In genomic region chr22:32140688-32141087, GRCh38 we compare ENCODE assay signal across 11 cellular contexts. TPM values are rescaled to one million over a fixed set of nuclear protein-coding genes. Genes with fewer than 3 reads are reported as not detected.
DNase-seq lines count a peak whose midpoint lies in the region; ATAC-seq and TF ChIP-seq lines count a peak whose summit lies in the region.
"Not testable (repeated sequence)": the region's sequence is repeated elsewhere in the genome, so short reads cannot be mapped to it uniquely, and the experiment has no call there.
"Had no signal": no experiment of that assay in that cellular context is flagged by ENCODE, and none has a peak within 500 bp of the region (broad histone marks: within the 10 kb centered on the region; RNA-seq: fewer than 3 reads in every experiment).

No MANE protein-coding gene starts in this region.

- H2AFZ ChIP-seq in OCI-LY7 (ENCODE audit: low read length); hepatocyte: not testable (repeated sequence)

- H3K27ac ChIP-seq in AG04450 (ENCODE audit: low read depth, low read length); OCI-LY7 (ENCODE audit: low read depth, low read length, poor library complexity, severe bottlenecking); hepatocyte; neutrophil: not testable (repeated sequence)

- WGBS in hepatocyte (ENCODE audit: low lambda C conversion rate, missing lambda C conversion rate) = 53% methylated on average over 6 of the region's 6 CpGs

- peak; percentile 18; the same call in 1 of the 2 replicates for TF ChIP-seq CTCF in AG04450 (IDR thresholded peaks at IDR 0.05; ENCODE audit: low read depth, low read length)
- peak; percentile 30 for TF ChIP-seq CTCF in GM12865 (IDR thresholded peaks at IDR 0.05; ENCODE audit: insufficient read depth, low read depth, low read length, missing control alignments)
- peak; percentile 41; the same call in 1 of the 2 replicates for TF ChIP-seq CTCF in LNCAP (IDR thresholded peaks at IDR 0.05)
- TF ChIP-seq CTCF in OCI-LY7 (conservative IDR thresholded peaks at IDR 0.05; ENCODE audit: low read length) = peak; percentile 67
- TF ChIP-seq CTCF in hepatocyte (IDR thresholded peaks at IDR 0.05; ENCODE audit: poor library complexity) = peak; percentile 19
- TF ChIP-seq CTCF in neutrophil (IDR thresholded peaks at IDR 0.05) = peak; percentile 48

- BruUV-seq in OCI-LY7 (replicated peaks; lab: Mats Ljungman, UMichigan) = not testable (repeated sequence)

- not testable (repeated sequence) for H3K36me3 ChIP-seq in OCI-LY7 (ENCODE audit: insufficient read depth, low read length); hepatocyte (replicated peaks; ENCODE audit: insufficient read depth, low read depth); neutrophil

- CTCF ChIA-PET in AG04450 (lab: Charles Lee); OCI-LY7 (lab: Charles Lee; ENCODE audit: unreplicated experiment): not testable (repeated sequence)
- CTCF ChIA-PET in activated CD8-positive, alpha-beta memory T cell treated with anti-CD3 and anti-CD28 coated beads, Interleukin-2, amount 10 ng/mL, durations not matched to agents 7 days and 5 days (lab: Charles Lee) = interaction anchor here (1.1 to 2.2 kb wide), 2 partner anchors 60 to 61 kb away, joined by 3 to 7 read pairs; no protein-coding TSS in a partner anchor

- intact Hi-C loops in OCI-LY7 (cut with micrococcal nuclease; ENCODE audit: unreplicated experiment) = loop anchor here (10.0 kb wide), 1 partner anchor 334 kb away; the partner anchor contains the start of gene FBXO7

- H3K4me3 Mint-ChIP-seq in activated CD8-positive, alpha-beta memory T cell treated with anti-CD3 and anti-CD28 coated beads, Interleukin-2, amount 10 ng/mL, durations not matched to agents 7 days and 5 days; effector memory CD8-positive, alpha-beta T cell: not testable (repeated sequence)

- ATAC-seq in activated CD8-positive, alpha-beta memory T cell treated with anti-CD3 and anti-CD28 coated beads, Interleukin-2, amount 10 ng/mL, durations not matched to agents 7 days and 5 days = peak; percentile 63
- ATAC-seq in effector memory CD8-positive, alpha-beta T cell (replicated peaks) = peak; percentile 41

- peaks cover 73% of the 10 kb centered on the region for H3K4me1 Mint-ChIP-seq in activated CD8-positive, alpha-beta memory T cell treated with anti-CD3 and anti-CD28 coated beads, Interleukin-2, amount 10 ng/mL, durations not matched to agents 7 days and 5 days
- peaks cover 25 to 28% of the 10 kb centered on the region in 2 donors for H3K4me1 Mint-ChIP-seq in effector memory CD8-positive, alpha-beta T cell (ENCODE audit: low read depth in 2 of 2)

- H3K9me3 ChIP-seq in AG04450 (ENCODE audit: control insufficient read depth, insufficient read depth, low read length); OCI-LY7 (ENCODE audit: low read length); hepatocyte (ENCODE audit: low read depth); neutrophil: not testable (repeated sequence)

- H3K79me2 ChIP-seq in OCI-LY7 (ENCODE audit: insufficient read depth, low read depth, low read length); hepatocyte: not testable (repeated sequence)

- H3K36me3 Mint-ChIP-seq in activated CD8-positive, alpha-beta memory T cell treated with anti-CD3 and anti-CD28 coated beads, Interleukin-2, amount 10 ng/mL, durations not matched to agents 7 days and 5 days; effector memory CD8-positive, alpha-beta T cell (ENCODE audit: insufficient read depth): not testable (repeated sequence)

- peaks cover 10% of the 10 kb centered on the region for H3K4me1 ChIP-seq in OCI-LY7 (ENCODE audit: insufficient read depth, low read length, poor library complexity, severe bottlenecking)
- not testable (repeated sequence) for H3K4me1 ChIP-seq in hepatocyte (ENCODE audit: insufficient read depth)
- H3K4me1 ChIP-seq in neutrophil (ENCODE audit: control insufficient read depth in 1 of 2, insufficient read depth in 1 of 2, low read depth in 1 of 2, low read length in 1 of 2) = peaks cover 6 to 26% of the 10 kb centered on the region in 2 experiments

- not testable (repeated sequence) for H3K9me2 ChIP-seq in OCI-LY7 (ENCODE audit: insufficient read depth, low read length); hepatocyte (replicated peaks; ENCODE audit: insufficient read depth)

- H3K4me3 ChIP-seq in AG04450 (ENCODE audit: low read depth, low read length); GM12865 (ENCODE audit: low read depth, low read length); OCI-LY7 (ENCODE audit: low read depth, low read length, poor library complexity, severe bottlenecking); hepatocyte; neutrophil (ENCODE audit: low read depth in 1 of 2, low read length in 1 of 2): not testable (repeated sequence)

- H3K27me3 ChIP-seq in AG04450 (ENCODE audit: control insufficient read depth, insufficient read depth, low read length); hepatocyte; neutrophil: not testable (repeated sequence)

- H3K27ac Mint-ChIP-seq in activated CD8-positive, alpha-beta memory T cell treated with anti-CD3 and anti-CD28 coated beads, Interleukin-2, amount 10 ng/mL, durations not matched to agents 7 days and 5 days; effector memory CD8-positive, alpha-beta T cell: not testable (repeated sequence)

- not testable (repeated sequence) for H3K27me3 Mint-ChIP-seq in activated CD8-positive, alpha-beta memory T cell treated with anti-CD3 and anti-CD28 coated beads, Interleukin-2, amount 10 ng/mL, durations not matched to agents 7 days and 5 days; effector memory CD8-positive, alpha-beta T cell

- POLR2A ChIA-PET in AG04450 (lab: Yijun Ruan, JAX); OCI-LY7 (lab: Charles Lee): not testable (repeated sequence)

- not testable (repeated sequence) for H3K9me3 Mint-ChIP-seq in activated CD8-positive, alpha-beta memory T cell treated with anti-CD3 and anti-CD28 coated beads, Interleukin-2, amount 10 ng/mL, durations not matched to agents 7 days and 5 days (ENCODE audit: low read depth); effector memory CD8-positive, alpha-beta T cell

- not testable (repeated sequence) for DNase-seq in AG04450 (ENCODE audit: low read depth, low spot score); GM12865 (ENCODE audit: low read depth); activated CD8-positive, alpha-beta memory T cell treated with anti-CD3 and anti-CD28 coated beads, Interleukin-2, amount 10 ng/mL, durations not matched to agents 7 days and 5 days; effector memory CD8-positive, alpha-beta T cell; hepatocyte (ENCODE audit: low spot score)
- DNase-seq in OCI-LY7 (ENCODE audit: low spot score) = peak; percentile 2

- not testable (repeated sequence) for H4K20me1 ChIP-seq in OCI-LY7 (ENCODE audit: insufficient read depth, low read length); hepatocyte (ENCODE audit: insufficient read depth, poor library complexity, severe bottlenecking)

- not testable (repeated sequence) for H3K4me2 ChIP-seq in OCI-LY7 (ENCODE audit: low read length); hepatocyte

RNA-seq across cellular contexts. Expression of gene C22orf42, which starts 18.4 kb away (rescaled TPM):
- polyA plus RNA-seq in AG04450 (2011; rRNA removed) = not detected in 2 replicates
- polyA minus RNA-seq in AG04450 (2011; rRNA and poly(A)+ RNA removed) = not detected in 2 replicates
- not detected in 2 replicates for total RNA-seq in OCI-LY7 (2014; rRNA removed; shearing (Covaris generic))
- total RNA-seq in OCI-LY7 (2022) = not detected in 2 replicates
- not detected for total RNA-seq in activated CD8-positive, alpha-beta memory T cell treated with anti-CD3 and anti-CD28 coated beads, Interleukin-2, amount 10 ng/mL, durations not matched to agents 7 days and 5 days
- not detected in 2 replicates for total RNA-seq in hepatocyte
- polyA plus RNA-seq in hepatocyte = not detected in 2 replicates
- total RNA-seq: omental fat pad, SJCRH30, subcutaneous adipose tissue had no signal
